Comparison of ENCODE assay signal across 5 cellular contexts in the genomic region with DNA sequence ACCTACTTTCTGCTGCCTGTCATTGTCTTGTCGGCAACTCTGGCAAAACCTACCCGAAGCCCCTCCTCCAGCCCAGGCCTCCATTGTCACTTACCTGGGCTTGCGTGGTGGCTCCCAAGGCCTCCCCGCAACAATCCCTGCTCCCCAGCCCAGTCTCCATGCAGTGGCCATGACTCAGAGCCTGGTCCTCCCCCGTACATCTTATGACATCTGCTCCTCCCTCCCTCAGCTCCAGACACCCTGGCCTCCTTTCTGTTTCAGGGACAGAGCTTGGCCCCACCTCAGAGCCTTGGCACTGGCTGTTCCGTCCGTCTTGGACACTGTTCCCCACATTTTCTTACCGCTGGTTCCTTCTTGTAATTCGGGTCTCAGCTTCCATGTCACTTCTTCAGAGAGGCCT. TPM values are rescaled to one million over a fixed set of nuclear protein-coding genes. Genes with fewer than 3 reads are reported as not detected.
"Had no signal": no experiment of that assay in that cellular context is flagged by ENCODE, and none has a peak within 500 bp of the region (broad histone marks: within the 10 kb centered on the region; RNA-seq: fewer than 3 reads in every experiment).

No MANE protein-coding gene starts in this region.

RNA-seq across cellular contexts. Expression of gene GRAPL, which starts 2.1 kb away (rescaled TPM):
- total RNA-seq: HepG2, HT1080, LHCN-M2, MCF 10A, PC-3 had no signal
